ENCODE assay signal across 18 cellular contexts in genomic region chr11:63708764-63709163, GRCh38. TPM values are rescaled to one million over a fixed set of nuclear protein-coding genes. Genes with fewer than 3 reads are reported as not detected.
DNase-seq lines count a peak whose midpoint lies in the region; ATAC-seq, FAIRE-seq and TF ChIP-seq lines count a peak whose summit lies in the region.
"Had no signal": no experiment of that assay in that cellular context is flagged by ENCODE, and none has a peak within 500 bp of the region (broad histone marks: within the 10 kb centered on the region; RNA-seq: fewer than 3 reads in every experiment).

No MANE protein-coding gene starts in this region.

- H3K9me1 ChIP-seq in endothelial cell of umbilical vein (replicated peaks; ENCODE audit: control insufficient read depth, extremely low read depth, insufficient read depth, low read length) = no peaks in the 10 kb centered on the region

- H3K36me3 ChIP-seq in SJSA1 (peaks cover 5% of the 10 kb centered on the region; the same call in 1 of the 2 replicates), endothelial cell of umbilical vein (ENCODE audit: control insufficient read depth in 2 of 2, extremely low read depth in 1 of 2, insufficient read depth in 2 of 2, low read length in 2 of 2) (no peaks in the 10 kb centered on the region), GM23338 (ENCODE audit: insufficient read depth) (no peaks in the 10 kb centered on the region)
- H3K36me3 ChIP-seq: BE2C had no signal

- H3K14ac ChIP-seq in H9 (ENCODE audit: insufficient read depth, low read length) = no peak overlapping the region

- TF ChIP-seq POLR2A in H54 (IDR thresholded peaks at IDR 0.05; ENCODE audit: low read depth, low read length) (no peak), endothelial cell of umbilical vein (IDR thresholded peaks at IDR 0.05; ENCODE audit: low read depth, low read length) (no peak)

- dilution Hi-C loops in endothelial cell of umbilical vein (cut with MboI; ENCODE audit: extremely low pct_ligation_motif_present, low sequenced_read_pairs) = no loop called here

- H4K5ac ChIP-seq in H9 (ENCODE audit: insufficient read length, low read depth, low read length) = no peak overlapping the region

- H3K9ac ChIP-seq in endothelial cell of umbilical vein (replicated peaks; ENCODE audit: extremely low read depth, insufficient read depth, low read length) = no peak overlapping the region
- no peak overlapping the region for H3K9ac ChIP-seq in H9 (ENCODE audit: extremely low read depth, insufficient read length, low read length)

- peaks cover 3% of the 10 kb centered on the region for H3K79me1 ChIP-seq in H9 (ENCODE audit: insufficient read depth, low read depth, low read length, poor library complexity, severe bottlenecking)

- H3K4me3 Mint-ChIP-seq in H9 = no peak overlapping the region
- no peak overlapping the region for H3K4me3 Mint-ChIP-seq in GM23338
- H3K4me3 Mint-ChIP-seq: CD4-positive, alpha-beta T cell had no signal

- BruUV-seq in endothelial cell of umbilical vein (replicated peaks; lab: Mats Ljungman, UMichigan) = no TSS peak

- no peaks in the 10 kb centered on the region for H3K23me2 ChIP-seq in H9 (ENCODE audit: insufficient read length, low read depth, low read length, poor library complexity, severe bottlenecking)

- H3K4me1 ChIP-seq in SJSA1 (replicated peaks) (peaks cover 29% of the 10 kb centered on the region), endothelial cell of umbilical vein (ENCODE audit: control insufficient read depth, extremely low read depth, insufficient read depth, low read length) (peaks cover 24% of the 10 kb centered on the region), H9 (ENCODE audit: insufficient read depth, low read length) (no peaks in the 10 kb centered on the region), GM23338 (ENCODE audit: insufficient read depth) (no peaks in the 10 kb centered on the region)
- H3K4me1 ChIP-seq: BE2C had no signal

- no peak overlapping the region for H2AK5ac ChIP-seq in H9 (ENCODE audit: insufficient read length, low read length)

- no peaks in the 10 kb centered on the region for H3K27me3 ChIP-seq in SJSA1 (replicated peaks)
- H3K27me3 ChIP-seq in endothelial cell of umbilical vein (ENCODE audit: control insufficient read depth in 2 of 2, insufficient read depth in 2 of 2, low read length in 2 of 2) = no peaks in the 10 kb centered on the region
- H3K27me3 ChIP-seq in H9 (ENCODE audit: insufficient read depth, low read length) = no peaks in the 10 kb centered on the region
- no peaks in the 10 kb centered on the region for H3K27me3 ChIP-seq in GM23338 (ENCODE audit: insufficient read depth)
- H3K27me3 ChIP-seq: BE2C had no signal

- H3K56ac ChIP-seq in H9 (ENCODE audit: insufficient read length, low read depth, low read length) = no peak overlapping the region

- H3K18ac ChIP-seq in H9 (ENCODE audit: insufficient read length, low read depth, low read length) = no peak overlapping the region

- POLR2A ChIA-PET in endothelial cell of umbilical vein (lab: Charles Lee) = no interaction called here

- H3K9me3 Mint-ChIP-seq in H9 (no peaks in the 10 kb centered on the region), GM23338 (no peaks in the 10 kb centered on the region)
- H3K9me3 Mint-ChIP-seq: CD4-positive, alpha-beta T cell had no signal

- H3K4me1 Mint-ChIP-seq in H9 (peaks cover 7 to 13% of the 10 kb centered on the region in 2 experiments; a peak in 3 of 4 replicates), GM23338 (peaks cover 15% of the 10 kb centered on the region; the same call in 2 of the 3 replicates)

- H3K36me3 Mint-ChIP-seq in H9 (ENCODE audit: insufficient read depth in 1 of 3, low read depth in 3 of 3) = peaks cover 0 to 2% (median 0%) of the 10 kb centered on the region in 3 experiments; a peak in 1 of 7 replicates
- no peaks in the 10 kb centered on the region for H3K36me3 Mint-ChIP-seq in GM23338 (ENCODE audit: low read depth)

- H3K9me3 ChIP-seq in SJSA1 (replicated peaks) (no peaks in the 10 kb centered on the region), endothelial cell of umbilical vein (replicated peaks; ENCODE audit: control insufficient read depth, insufficient read depth, low read length) (no peaks in the 10 kb centered on the region), H9 (ENCODE audit: control insufficient read depth, low read depth, low read length) (no peaks in the 10 kb centered on the region)
- H3K9me3 ChIP-seq: BE2C, Caco-2 had no signal

- no peaks in the 10 kb centered on the region for H3F3A ChIP-seq in GM23338 (replicated peaks; ENCODE audit: low read depth)

- H4K8ac ChIP-seq in H9 (replicated peaks; ENCODE audit: insufficient read length, low read depth, low read length) = no peak overlapping the region

- no peak overlapping the region for H2BK15ac ChIP-seq in H9 (ENCODE audit: low read depth, low read length)

- DNase-seq in H54 (ENCODE audit: insufficient read length, low spot score) (no peak), SJSA1 (ENCODE audit: low read depth in 1 of 2, low spot score in 2 of 2) (no peak), endothelial cell of umbilical vein (ENCODE audit: low read depth, low spot score) (peak; percentile 27), H9 (no peak), GM23338 (ENCODE audit: low spot score) (no peak), NOMO-1 treated with dmso at 0.1 percent for 144 hours (lab: John Stamatoyannopoulos, UW; ENCODE audit: unreplicated experiment) (no peak), NCI-H226 (no peak)
- DNase-seq: ACHN; BE2C; C1 segment of cervical spinal cord; Caco-2; CD4-positive, alpha-beta T cell; DMS153; DMS79 treated with DMSO at 0.1 percent for 48 hours; GF-D8 had no signal

- CTCF ChIA-PET in endothelial cell of umbilical vein (lab: Charles Lee) = interaction anchor here (1.1 to 2.3 kb wide), 5 partner anchors 9 to 229 kb away, joined by 3 to 10 read pairs (median 5); partner anchors contain the start of gene ATL3

- no peak overlapping the region for H2BK120ac ChIP-seq in H9 (ENCODE audit: low read depth, low read length, poor library complexity, severe bottlenecking)

- H3K4ac ChIP-seq in H9 (ENCODE audit: low read depth, low read length) = no peak overlapping the region

- peak overlapping the region; percentile 93 for H3K4me2 ChIP-seq in endothelial cell of umbilical vein (ENCODE audit: insufficient read depth, low read length)
- H3K4me2 ChIP-seq in H9 (ENCODE audit: insufficient read depth, insufficient read length, low read length) = no peak overlapping the region
- H3K4me2 ChIP-seq in GM23338 = no peak overlapping the region

- H2AFZ ChIP-seq in endothelial cell of umbilical vein (ENCODE audit: low read depth, low read length) (no peak overlapping the region), H9 (ENCODE audit: low read length) (no peak overlapping the region), GM23338 (no peak overlapping the region)

- no CpG with 5 or more reads among the region's 1 CpG for WGBS in H9 (ENCODE audit: extremely low coverage, insufficient read length, low lambda C conversion rate)

- H4K91ac ChIP-seq in H9 (ENCODE audit: insufficient read length, low read depth, low read length) = no peak overlapping the region

- intact Hi-C loops in endothelial cell of umbilical vein (cut with micrococcal nuclease) = no loop called here

- no peak overlapping the region for H3K23ac ChIP-seq in H9 (ENCODE audit: insufficient read length, low read depth, low read length)

- no peak overlapping the region for H2BK5ac ChIP-seq in H9 (ENCODE audit: insufficient read length, low read length)

- FAIRE-seq in H54 (lab: Jason Lieb, UNC) (peak; percentile 60), endothelial cell of umbilical vein (lab: Jason Lieb, UNC) (no peak)
- FAIRE-seq: H1, HTR-8/SVneo, K562 had no signal

- H3K27ac ChIP-seq in SJSA1 = peak overlapping the region; percentile 1; the same call in 1 of the 2 replicates
- no peak overlapping the region for H3K27ac ChIP-seq in endothelial cell of umbilical vein (ENCODE audit: insufficient read depth, low read depth, low read length)
- H3K27ac ChIP-seq in H9 (ENCODE audit: insufficient read length, low read depth, low read length) = no peak overlapping the region
- no peak overlapping the region for H3K27ac ChIP-seq in GM23338 (ENCODE audit: low read depth)

- H3K27ac Mint-ChIP-seq in H9 (no peak overlapping the region), GM23338 (no peak overlapping the region; the same call in 1 of the 2 replicates)
- H3K27ac Mint-ChIP-seq: CD4-positive, alpha-beta T cell had no signal

- H3K4me3 ChIP-seq in SJSA1 = no peak overlapping the region
- H3K4me3 ChIP-seq in endothelial cell of umbilical vein (replicated peaks in 1 of 3; ENCODE audit: insufficient read depth in 1 of 3, low read depth in 1 of 3, low read length in 3 of 3) = no peak overlapping the region
- H3K4me3 ChIP-seq in GM23338 = no peak overlapping the region
- H3K4me3 ChIP-seq: K562 had no signal

- no peak for TF ChIP-seq CTCF in endothelial cell of umbilical vein (IDR thresholded peaks at IDR 0.05; ENCODE audit: extremely low read depth in 1 of 2, insufficient read depth in 1 of 2, low read depth in 1 of 2, low read length in 2 of 2)
- no peak for TF ChIP-seq CTCF in H9 (conservative IDR thresholded peaks at IDR 0.05)
- no peak for TF ChIP-seq CTCF in GM23338 (conservative IDR thresholded peaks at IDR 0.05; ENCODE audit: low read depth in 2 of 2)

- H2BK20ac ChIP-seq in H9 (ENCODE audit: low read depth, low read length, poor library complexity, severe bottlenecking) = no peak overlapping the region

- H3K27me3 Mint-ChIP-seq in H9 (ENCODE audit: low read depth) (no peaks in the 10 kb centered on the region), GM23338 (ENCODE audit: insufficient read depth, low read depth, poor library complexity) (no peaks in the 10 kb centered on the region)
- H3K27me3 Mint-ChIP-seq: CD4-positive, alpha-beta T cell had no signal

- ATAC-seq in GM23338 = no peak
- ATAC-seq: K562 had no signal

- H3K79me2 ChIP-seq in endothelial cell of umbilical vein (ENCODE audit: control insufficient read depth, insufficient read depth, low read length) (peaks cover 51% of the 10 kb centered on the region), H9 (ENCODE audit: insufficient read depth, low read length) (peaks cover 3% of the 10 kb centered on the region; the same call in 1 of the 2 replicates), GM23338 (replicated peaks; ENCODE audit: insufficient read depth) (peaks cover 99% of the 10 kb centered on the region)

- H4K20me1 ChIP-seq in endothelial cell of umbilical vein (replicated peaks; ENCODE audit: control insufficient read depth, extremely low read depth, insufficient read depth, low read length) = peaks cover 2% of the 10 kb centered on the region
- no peaks in the 10 kb centered on the region for H4K20me1 ChIP-seq in H9 (ENCODE audit: control insufficient read depth, insufficient read depth, insufficient read length)
- peaks cover 49% of the 10 kb centered on the region for H4K20me1 ChIP-seq in GM23338 (replicated peaks; ENCODE audit: insufficient read depth)

- no peak overlapping the region for H3T11ph ChIP-seq in H9 (ENCODE audit: low read length)

- no peak overlapping the region for H2BK12ac ChIP-seq in H9 (ENCODE audit: insufficient read length, low read depth, low read length)

- H3K9me2 ChIP-seq in GM23338 (ENCODE audit: insufficient read depth) = no peaks in the 10 kb centered on the region

RNA-seq across cellular contexts. Expression of gene RTN3, which starts 27.5 kb away (rescaled TPM):
- total RNA-seq in SJSA1 (2014; rRNA removed; shearing (Covaris generic)) = 71.7 and 93.9 TPM in 2 replicates
- total RNA-seq in endothelial cell of umbilical vein = 109 and 112 TPM in 2 replicates
- 90.6 and 93.6 TPM in 2 replicates for polyA plus RNA-seq in endothelial cell of umbilical vein
- polyA plus RNA-seq in endothelial cell of umbilical vein (2011; cell fraction: cytosol; rRNA removed) = 91.9 and 94.6 TPM in 2 replicates
- polyA plus RNA-seq in endothelial cell of umbilical vein (2011; cell fraction: nucleus; rRNA removed) = 39.7 and 47.2 TPM in 2 replicates
- polyA plus RNA-seq in endothelial cell of umbilical vein (2012) = 121 and 132 TPM in 2 replicates
- 104 and 109 TPM in 2 replicates for polyA minus RNA-seq in endothelial cell of umbilical vein
- polyA minus RNA-seq in endothelial cell of umbilical vein (2011; cell fraction: cytosol; rRNA and poly(A)+ RNA removed) = 168 TPM
- polyA minus RNA-seq in endothelial cell of umbilical vein (2011; cell fraction: nucleus; rRNA and poly(A)+ RNA removed) = 29.4 and 37.2 TPM in 2 replicates
- total RNA-seq in H9 (2021) = 173 TPM in 2 replicates
- total RNA-seq in GM23338 (2014; rRNA removed; shearing (Covaris generic)) = 150 and 162 TPM in 2 replicates
- 129 and 138 TPM in 2 replicates for polyA plus RNA-seq in GM23338 (2016; fragmentation: Nextera tagmentation; extraction: Ambion mirVana)

RNA-seq across cellular contexts. Expression of gene ATL3, which starts 37.6 kb away (rescaled TPM):
- 105 and 183 TPM in 2 replicates for total RNA-seq in SJSA1 (2014; rRNA removed; shearing (Covaris generic))
- total RNA-seq in endothelial cell of umbilical vein (70.0 and 70.2 TPM in 2 replicates), H9 (2021) (24.0 and 25.4 TPM in 2 replicates)
- polyA plus RNA-seq in endothelial cell of umbilical vein (21.7 and 25.0 TPM in 2 replicates), GM23338 (2016; fragmentation: Nextera tagmentation; extraction: Ambion mirVana) (5.2 and 6.8 TPM in 2 replicates)
- polyA plus RNA-seq in endothelial cell of umbilical vein (2011; cell fraction: cytosol; rRNA removed) = 21.7 and 23.3 TPM in 2 replicates
- polyA plus RNA-seq in endothelial cell of umbilical vein (2011; cell fraction: nucleus; rRNA removed) = 15.1 and 20.7 TPM in 2 replicates
- polyA plus RNA-seq in endothelial cell of umbilical vein (2012) = 24.3 and 33.7 TPM in 2 replicates
- 70.1 and 80.3 TPM in 2 replicates for polyA minus RNA-seq in endothelial cell of umbilical vein
- polyA minus RNA-seq in endothelial cell of umbilical vein (2011; cell fraction: cytosol; rRNA and poly(A)+ RNA removed) = 45.2 TPM
- 13.4 and 21.4 TPM in 2 replicates for polyA minus RNA-seq in endothelial cell of umbilical vein (2011; cell fraction: nucleus; rRNA and poly(A)+ RNA removed)
- 20.4 and 24.4 TPM in 2 replicates for total RNA-seq in GM23338 (2014; rRNA removed; shearing (Covaris generic))

RNA-seq across cellular contexts. Expression of gene ZFTA, which starts 59.8 kb away (rescaled TPM):
- total RNA-seq in SJSA1 (2014; rRNA removed; shearing (Covaris generic)) = 28.7 and 29.5 TPM in 2 replicates
- total RNA-seq in endothelial cell of umbilical vein = 25.2 and 32.0 TPM in 2 replicates
- polyA plus RNA-seq in endothelial cell of umbilical vein = 9.9 and 10.5 TPM in 2 replicates
- 7.3 and 9.3 TPM in 2 replicates for polyA plus RNA-seq in endothelial cell of umbilical vein (2011; cell fraction: cytosol; rRNA removed)
- polyA plus RNA-seq in endothelial cell of umbilical vein (2011; cell fraction: nucleus; rRNA removed) = 26.9 and 27.3 TPM in 2 replicates
- 15.5 and 19.3 TPM in 2 replicates for polyA plus RNA-seq in endothelial cell of umbilical vein (2012)
- 8.2 and 10.5 TPM in 2 replicates for polyA minus RNA-seq in endothelial cell of umbilical vein
- polyA minus RNA-seq in endothelial cell of umbilical vein (2011; cell fraction: cytosol; rRNA and poly(A)+ RNA removed) = 12.8 TPM
- polyA minus RNA-seq in endothelial cell of umbilical vein (2011; cell fraction: nucleus; rRNA and poly(A)+ RNA removed) = 5.7 and 8.3 TPM in 2 replicates
- total RNA-seq in H9 (2021) = 48.2 and 49.3 TPM in 2 replicates
- 32.1 and 36.6 TPM in 2 replicates for total RNA-seq in GM23338 (2014; rRNA removed; shearing (Covaris generic))
- 8.3 and 8.5 TPM in 2 replicates for polyA plus RNA-seq in GM23338 (2016; fragmentation: Nextera tagmentation; extraction: Ambion mirVana)
